Comparison of ENCODE assay signal across 27 cellular contexts in the genomic region with DNA sequence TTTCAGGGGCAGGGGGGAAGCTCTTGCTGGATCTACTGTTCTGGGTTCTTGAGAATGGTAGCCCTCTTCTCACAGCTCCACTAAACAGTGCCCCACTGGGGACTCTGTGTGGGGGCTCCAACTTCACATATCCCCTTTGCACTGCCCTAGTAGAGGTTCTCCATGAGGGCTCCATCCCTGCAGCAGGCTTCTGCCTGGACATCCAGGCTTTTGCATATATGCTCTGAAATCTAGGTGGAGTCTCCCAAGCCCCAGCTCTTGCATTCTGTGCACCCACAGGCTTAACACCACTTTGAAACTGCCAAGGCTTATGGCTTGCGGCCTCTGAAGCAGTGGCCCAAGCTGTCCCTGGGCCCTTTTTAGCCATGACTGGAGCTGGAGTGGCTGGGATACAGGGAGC.
"Had no signal": no experiment of that assay in that cellular context is flagged by ENCODE, and none has a peak within 500 bp of the region (broad histone marks: within the 10 kb centered on the region; RNA-seq: fewer than 3 reads in every experiment).

No MANE protein-coding gene starts in this region.

- H3K36me3 ChIP-seq: ovary, right lobe of liver, sigmoid colon, stomach, thoracic aorta, thyroid gland, tibial nerve, upper lobe of left lung, vagina had no signal

- H3K9ac ChIP-seq: parathyroid adenoma had no signal

- H3K27me3 ChIP-seq: ovary, right lobe of liver, sigmoid colon, stomach, thyroid gland, tibial nerve, upper lobe of left lung, vagina had no signal

- H2AFZ ChIP-seq: parathyroid adenoma had no signal

- H3K9me3 ChIP-seq: ovary, right lobe of liver, thyroid gland had no signal

- H3K4me1 ChIP-seq: parathyroid adenoma, psoas muscle, right lobe of liver, sigmoid colon, stomach, thyroid gland, tibial nerve, upper lobe of left lung, vagina had no signal

- H3K4me3 ChIP-seq: ovary, psoas muscle, right lobe of liver, sigmoid colon, stomach, thoracic aorta, thyroid gland, tibial nerve, upper lobe of left lung, vagina had no signal

- H3K27ac ChIP-seq: ovary, parathyroid adenoma, psoas muscle, right lobe of liver, sigmoid colon, stomach, thoracic aorta, thyroid gland, tibial nerve, upper lobe of left lung, vagina had no signal

- ATAC-seq: naive thymus-derived CD8-positive, alpha-beta T cell; natural killer cell treated with Interleukin-12 subunit alpha and Interleukin-12 subunit beta and Interleukin-15 and Interleukin-18, amount 100 ng/mL, for 72 hours; psoas muscle; right cardiac atrium; right lobe of liver; stimulated activated effector memory CD8-positive, alpha-beta T cell treated with anti-CD3 and anti-CD28 coated beads, Interleukin-12 subunit alpha, Interleukin-12 subunit beta, amount 100 ng/mL, for 72 hours; stimulated activated naive B cell treated with anti-CD40 and anti-IgM and Interleukin-4, amounts not matched to agents 10 μg/mL and 1 μg/mL and 100 μg/mL, for 72 hours had no signal

- H3K79me2 ChIP-seq: parathyroid adenoma had no signal

- DNase-seq: naive thymus-derived CD8-positive, alpha-beta T cell; nephron progenitor cell; occipital lobe; ovary; posterior cingulate gyrus; psoas muscle; right cardiac atrium; right lobe of liver; sigmoid colon; small intestine; stimulated activated CD4-positive, alpha-beta T cell treated with anti-CD3 and anti-CD28 coated beads, Interleukin-15, amount 100 ng/mL, for 24 hours; stimulated activated CD4-positive, alpha-beta T cell treated with anti-CD3 and anti-CD28 coated beads, Interleukin-2, amount 100 ng/mL, for 24 hours; stimulated activated CD4-positive, alpha-beta T cell treated with anti-CD3 and anti-CD28 coated beads, Interleukin-2, amount 100 ng/mL, for 48 hours; stimulated activated CD4-positive, alpha-beta T cell treated with anti-CD3 and anti-CD28 coated beads, Interleukin-4, amount 100 ng/mL, for 24 hours; stimulated activated naive B cell treated with anti-CD40 and anti-IgM and Interleukin-4, amounts not matched to agents 10 μg/mL and 1 μg/mL and 100 μg/mL, for 72 hours; stimulated activated naive CD4-positive, alpha-beta T cell treated with Interleukin-2 at 50 U/mL for 16 hours; stomach; thyroid gland; trophoblast cell; upper lobe of left lung had no signal

- FAIRE-seq: small intestine, urothelium cell line had no signal
